In genomic region chr10:78390051-78390450, GRCh38 we compare ENCODE assay signal across 34 cellular contexts.
"Had no signal": no experiment of that assay in that cellular context is flagged by ENCODE, and none has a peak within 500 bp of the region (broad histone marks: within the 10 kb centered on the region; RNA-seq: fewer than 3 reads in every experiment).

No MANE protein-coding gene starts in this region.

- H3K9me3 Mint-ChIP-seq: activated B cell treated with CpG ODN at 0.5 μM for 24 hours; activated CD4-positive, alpha-beta memory T cell treated with anti-CD3 and anti-CD28 coated beads for 36 hours; activated CD4-positive, alpha-beta T cell treated with anti-CD3 and anti-CD28 coated beads, Interleukin-2, amount 10 ng/mL, durations not matched to agents 24 days and 14 days; activated CD8-positive, alpha-beta T cell treated with anti-CD3 and anti-CD28 coated beads for 36 hours; activated naive CD4-positive, alpha-beta T cell treated with anti-CD3 and anti-CD28 coated beads for 36 hours; activated naive CD4-positive, alpha-beta T cell treated with anti-CD3 and anti-CD28 coated beads, Interleukin-2, amount 50 U/mL, for 72 hours; activated naive CD8-positive, alpha-beta T cell treated with anti-CD3 and anti-CD28 coated beads for 36 hours; activated T-cell treated with anti-CD3 and anti-CD28 coated beads, Interleukin-2, amount 50 U/mL, for 4 hours; activated T-cell treated with anti-CD3 and anti-CD28 coated beads, Interleukin-2, amount 50 U/mL, for 72 hours; activated T-helper 1 cell treated with anti-CD3 and anti-CD28 coated beads, Interleukin-12 subunit alpha, Interleukin-12 subunit beta, Interleukin-2, Interleukin-4 antibody, amounts not matched to agents 30 ng/mL and 10 ng/mL and 1 ng/mL, durations not matched to agents 14 hours and 24 hours and 36 hours; activated T-helper 17 cell treated with anti-CD3 and anti-CD28 coated beads, Interleukin-2, amount 50 U/mL, for 72 hours; T-helper 1 cell treated with Interleukin-12 subunit alpha and Interleukin-12 subunit beta and Interleukin-4 antibody, amounts not matched to agents 30 μg/mL and 1 μg/mL, for 36 hours; T-helper 2 cell treated with Interferon-gamma antibody and Interleukin-4, amounts not matched to agents 5 μg/mL and 100 μg/mL, for 36 hours had no signal

- H3K4me1 Mint-ChIP-seq: activated B cell treated with CpG ODN at 0.5 μM for 24 hours; activated CD4-positive, alpha-beta T cell treated with anti-CD3 and anti-CD28 coated beads, Interleukin-2, amount 10 ng/mL, durations not matched to agents 24 days and 14 days; activated naive CD8-positive, alpha-beta T cell treated with anti-CD3 and anti-CD28 coated beads for 36 hours; activated T-helper 17 cell treated with anti-CD3 and anti-CD28 coated beads, Interleukin-2, amount 50 U/mL, for 72 hours had no signal

- H3K27ac ChIP-seq: adrenal gland, body of pancreas, brain microvascular endothelial cell, breast epithelium, VCaP had no signal

- H3K36me3 ChIP-seq: adrenal gland, brain microvascular endothelial cell, breast epithelium had no signal

- H3K27me3 Mint-ChIP-seq: activated CD4-positive, alpha-beta T cell treated with anti-CD3 and anti-CD28 coated beads, Interleukin-2, amount 10 ng/mL, durations not matched to agents 24 days and 14 days; activated naive CD8-positive, alpha-beta T cell treated with anti-CD3 and anti-CD28 coated beads for 36 hours had no signal

- H3K4me3 Mint-ChIP-seq: activated B cell treated with CpG ODN at 0.5 μM for 24 hours; activated CD4-positive, alpha-beta memory T cell treated with anti-CD3 and anti-CD28 coated beads for 36 hours; activated CD4-positive, alpha-beta T cell treated with anti-CD3 and anti-CD28 coated beads, Interleukin-2, amount 10 ng/mL, durations not matched to agents 24 days and 14 days; activated CD8-positive, alpha-beta T cell treated with anti-CD3 and anti-CD28 coated beads for 36 hours; activated naive CD4-positive, alpha-beta T cell treated with anti-CD3 and anti-CD28 coated beads for 36 hours; activated naive CD8-positive, alpha-beta T cell treated with anti-CD3 and anti-CD28 coated beads for 36 hours; activated T-cell treated with anti-CD3 and anti-CD28 coated beads, Interleukin-2, amount 50 U/mL, for 4 hours; activated T-cell treated with anti-CD3 and anti-CD28 coated beads, Interleukin-2, amount 50 U/mL, for 72 hours; activated T-helper 1 cell treated with anti-CD3 and anti-CD28 coated beads, Interleukin-12 subunit alpha, Interleukin-12 subunit beta, Interleukin-2, Interleukin-4 antibody, amounts not matched to agents 30 ng/mL and 10 ng/mL and 1 ng/mL, durations not matched to agents 14 hours and 24 hours and 36 hours; activated T-helper 17 cell treated with anti-CD3 and anti-CD28 coated beads, Interleukin-2, amount 50 U/mL, for 72 hours; T-helper 1 cell treated with Interleukin-12 subunit alpha and Interleukin-12 subunit beta and Interleukin-4 antibody, amounts not matched to agents 30 μg/mL and 1 μg/mL, for 36 hours; T-helper 2 cell treated with Interferon-gamma antibody and Interleukin-4, amounts not matched to agents 5 μg/mL and 100 μg/mL, for 36 hours had no signal

- H3K36me3 Mint-ChIP-seq: activated CD4-positive, alpha-beta memory T cell treated with anti-CD3 and anti-CD28 coated beads for 36 hours; activated naive CD4-positive, alpha-beta T cell treated with anti-CD3 and anti-CD28 coated beads, Interleukin-2, amount 50 U/mL, for 72 hours; activated naive CD8-positive, alpha-beta T cell treated with anti-CD3 and anti-CD28 coated beads for 36 hours had no signal

- H3K27ac Mint-ChIP-seq: activated B cell treated with CpG ODN at 0.5 μM for 24 hours; activated CD4-positive, alpha-beta memory T cell treated with anti-CD3 and anti-CD28 coated beads for 36 hours; activated CD4-positive, alpha-beta T cell treated with anti-CD3 and anti-CD28 coated beads, Interleukin-2, amount 10 ng/mL, durations not matched to agents 24 days and 14 days; activated CD8-positive, alpha-beta T cell treated with anti-CD3 and anti-CD28 coated beads for 36 hours; activated naive CD4-positive, alpha-beta T cell treated with anti-CD3 and anti-CD28 coated beads for 36 hours; activated naive CD4-positive, alpha-beta T cell treated with anti-CD3 and anti-CD28 coated beads, Interleukin-2, amount 50 U/mL, for 72 hours; activated naive CD8-positive, alpha-beta T cell treated with anti-CD3 and anti-CD28 coated beads for 36 hours; activated T-cell treated with anti-CD3 and anti-CD28 coated beads, Interleukin-2, amount 50 U/mL, for 72 hours; activated T-helper 1 cell treated with anti-CD3 and anti-CD28 coated beads, Interleukin-12 subunit alpha, Interleukin-12 subunit beta, Interleukin-2, Interleukin-4 antibody, amounts not matched to agents 30 ng/mL and 10 ng/mL and 1 ng/mL, durations not matched to agents 14 hours and 24 hours and 36 hours; activated T-helper 17 cell treated with anti-CD3 and anti-CD28 coated beads, Interleukin-2, amount 50 U/mL, for 72 hours; T-helper 1 cell treated with Interleukin-12 subunit alpha and Interleukin-12 subunit beta and Interleukin-4 antibody, amounts not matched to agents 30 μg/mL and 1 μg/mL, for 36 hours; T-helper 2 cell treated with Interferon-gamma antibody and Interleukin-4, amounts not matched to agents 5 μg/mL and 100 μg/mL, for 36 hours had no signal

- DNase-seq: activated B cell treated with CpG ODN at 0.5 μM for 24 hours; activated CD4-positive, alpha-beta memory T cell treated with anti-CD3 and anti-CD28 coated beads for 36 hours; activated CD4-positive, alpha-beta T cell treated with anti-CD3 and anti-CD28 coated beads for 4 hours; activated CD4-positive, alpha-beta T cell treated with anti-CD3 and anti-CD28 coated beads, Interleukin-2, amount 10 ng/mL, durations not matched to agents 24 days and 14 days; activated CD4-positive, alpha-beta T cell treated with anti-CD3 and anti-CD28 coated beads, Interleukin-2, amount 50 U/mL, for 1 hour; activated CD4-positive, alpha-beta T cell treated with anti-CD3 and anti-CD28 coated beads, Interleukin-2, amount 50 U/mL, for 4 hours; activated CD4-positive, CD25-positive, alpha-beta regulatory T cell treated with anti-CD3 and anti-CD28 coated beads, Interleukin-2, amount 50 U/mL, for 72 hours; activated CD8-positive, alpha-beta memory T cell treated with anti-CD3 and anti-CD28 coated beads, Interleukin-2, amount 50 U/mL, for 4 hours; activated CD8-positive, alpha-beta T cell treated with anti-CD3 and anti-CD28 coated beads for 36 hours; activated effector memory CD4-positive, alpha-beta T cell treated with anti-CD3 and anti-CD28 coated beads, Interleukin-2, amount 50 U/mL, for 16 hours; activated gamma-delta T cell treated with Interleukin-2 at 50 U/mL for 16 hours; activated naive CD4-positive, alpha-beta T cell; activated naive CD4-positive, alpha-beta T cell treated with anti-CD3 and anti-CD28 coated beads for 36 hours; activated naive CD4-positive, alpha-beta T cell treated with anti-CD3 and anti-CD28 coated beads, Interleukin-2, amount 50 U/mL, for 16 hours; activated naive CD8-positive, alpha-beta T cell treated with anti-CD3 and anti-CD28 coated beads for 36 hours; activated T-cell treated with anti-CD3 and anti-CD28 coated beads for 4 hours; activated T-cell treated with anti-CD3 and anti-CD28 coated beads, Interleukin-2, amount 50 U/mL, for 1 hour; activated T-cell treated with anti-CD3 and anti-CD28 coated beads, Interleukin-2, amount 50 U/mL, for 4 hours; activated T-cell treated with anti-CD3 and anti-CD28 coated beads, Interleukin-2, amount 50 U/mL, for 72 hours; amniotic stem cell; brain microvascular endothelial cell; central memory CD4-positive, alpha-beta T cell; T-helper 1 cell; T-helper 2 cell; T-helper 9 cell had no signal

- H3K27me3 ChIP-seq: adrenal gland, body of pancreas, breast epithelium had no signal

- H3K9me3 ChIP-seq: adrenal gland, body of pancreas, breast epithelium had no signal

- H3K4me1 ChIP-seq: body of pancreas, breast epithelium had no signal

- H3K4me3 ChIP-seq: adrenal gland, body of pancreas, breast epithelium had no signal

- ATAC-seq: activated CD8-positive, alpha-beta T cell treated with anti-CD3 and anti-CD28 coated beads for 36 hours; activated naive CD4-positive, alpha-beta T cell treated with anti-CD3 and anti-CD28 coated beads, Interleukin-2, amount 50 U/mL, for 72 hours; activated T-cell treated with anti-CD3 and anti-CD28 coated beads, Interleukin-2, amount 50 U/mL, for 4 hours; activated T-cell treated with anti-CD3 and anti-CD28 coated beads, Interleukin-2, amount 50 U/mL, for 72 hours; activated T-helper 17 cell treated with anti-CD3 and anti-CD28 coated beads, Interleukin-2, amount 50 U/mL, for 72 hours had no signal
